ENCODE assay signal across 9 cellular contexts in the genomic region with DNA sequence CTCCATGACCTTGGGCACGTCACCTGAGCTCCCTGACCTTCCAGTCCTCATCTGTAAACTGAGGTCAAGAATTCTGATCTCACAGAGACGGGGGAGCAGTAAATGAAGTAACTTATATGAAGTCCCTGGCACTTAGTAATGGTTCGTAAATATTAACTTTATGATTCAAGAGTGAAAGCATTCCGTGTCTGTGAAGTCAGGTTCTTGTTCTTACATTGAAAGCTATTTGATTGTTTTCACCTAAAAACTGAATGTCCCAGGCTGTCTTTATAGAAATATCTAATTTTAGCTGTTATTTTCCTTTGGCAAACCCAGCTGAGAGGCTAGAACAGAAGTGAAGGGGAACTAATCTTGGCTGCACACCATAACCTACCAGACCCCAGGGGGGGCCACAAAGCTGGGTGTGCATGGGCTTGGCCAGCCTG.
DNase-seq lines count a peak whose midpoint lies in the region; ATAC-seq and TF ChIP-seq lines count a peak whose summit lies in the region.
"Had no signal": no experiment of that assay in that cellular context is flagged by ENCODE, and none has a peak within 500 bp of the region (broad histone marks: within the 10 kb centered on the region; RNA-seq: fewer than 3 reads in every experiment).

No MANE protein-coding gene starts in this region.

- peaks cover 26% of the 10 kb centered on the region for H3K9me3 ChIP-seq in mesodermal cell (ENCODE audit: control insufficient read depth, low read length)
- peaks cover 30% of the 10 kb centered on the region for H3K9me3 ChIP-seq in CD4-positive, alpha-beta T cell (ENCODE audit: control insufficient read depth, low read length)

- peaks cover 39% of the 10 kb centered on the region for H3K4me1 Mint-ChIP-seq in activated T-cell treated with anti-CD3 and anti-CD28 coated beads, Interleukin-2, amount 50 U/mL, for 72 hours (ENCODE audit: low read depth)
- H3K4me1 Mint-ChIP-seq in CD4-positive, alpha-beta T cell (ENCODE audit: low read depth) = peaks cover 19% of the 10 kb centered on the region

- H3K4me3 ChIP-seq in mesodermal cell (ENCODE audit: extremely low read depth, insufficient read depth, low read length, poor library complexity, severe bottlenecking) = no peak overlapping the region
- no peak overlapping the region for H3K4me3 ChIP-seq in urinary bladder (ENCODE audit: low read depth, low read length)

- TF ChIP-seq CTCF in CD4-positive, alpha-beta T cell (IDR thresholded peaks at IDR 0.05) = no peak

- WGBS in mesodermal cell (ENCODE audit: insufficient coverage in 2 of 2), 2 experiments = 92 to 94% methylated on average over 3 to 4 of the region's 4 CpGs
- 70% methylated on average over 4 of the region's 4 CpGs for WGBS in urinary bladder

- H3K36me3 ChIP-seq in mesodermal cell (ENCODE audit: control insufficient read depth, insufficient read depth, low read length) (peaks cover 4% of the 10 kb centered on the region), urinary bladder (ENCODE audit: insufficient read depth) (no peaks in the 10 kb centered on the region)

- intact Hi-C loops in CD4-positive, alpha-beta T cell (cut with DNase I, micrococcal nuclease) = no loop called here

- peaks cover 12 to 30% of the 10 kb centered on the region in 2 donors for H3K36me3 Mint-ChIP-seq in activated T-cell treated with anti-CD3 and anti-CD28 coated beads, Interleukin-2, amount 50 U/mL, for 72 hours (ENCODE audit: insufficient read depth in 2 of 2)
- H3K36me3 Mint-ChIP-seq in CD4-positive, alpha-beta T cell (ENCODE audit: low read depth) = peaks cover 9% of the 10 kb centered on the region

- no peak for DNase-seq in activated T-cell treated with anti-CD3 and anti-CD28 coated beads, Interleukin-2, amount 50 U/mL, for 72 hours
- DNase-seq in activated T-cell treated with anti-CD3 and anti-CD28 coated beads for 4 hours = no peak
- DNase-seq in caudate nucleus (lab: John Stamatoyannopoulos, UW) = no peak
- DNase-seq in AG08396 (ENCODE audit: low spot score) = no peak
- no peak for DNase-seq in CD4-positive, alpha-beta T cell
- DNase-seq in stimulated activated CD8-positive, alpha-beta memory T cell treated with anti-CD3 and anti-CD28 coated beads, Interleukin-4, amount 100 ng/mL, for 48 hours = no peak
- DNase-seq: retina had no signal

- peaks cover 8 to 11% of the 10 kb centered on the region in 2 donors for H3K9me3 Mint-ChIP-seq in activated T-cell treated with anti-CD3 and anti-CD28 coated beads, Interleukin-2, amount 50 U/mL, for 72 hours
- H3K9me3 Mint-ChIP-seq in CD4-positive, alpha-beta T cell = peaks cover 6% of the 10 kb centered on the region

- H3K27ac Mint-ChIP-seq in activated T-cell treated with anti-CD3 and anti-CD28 coated beads, Interleukin-2, amount 50 U/mL, for 72 hours = peak overlapping the region; percentile 92
- no peak overlapping the region for H3K27ac Mint-ChIP-seq in CD4-positive, alpha-beta T cell

- H3K4me1 ChIP-seq in mesodermal cell (ENCODE audit: control insufficient read depth, insufficient read depth, low read length, poor library complexity, severe bottlenecking) (peaks cover 30% of the 10 kb centered on the region), urinary bladder (ENCODE audit: insufficient read depth) (no peaks in the 10 kb centered on the region)

- H3K4me3 Mint-ChIP-seq in activated T-cell treated with anti-CD3 and anti-CD28 coated beads, Interleukin-2, amount 50 U/mL, for 72 hours = peak overlapping the region; percentile 60 to 62
- H3K4me3 Mint-ChIP-seq in CD4-positive, alpha-beta T cell = no peak overlapping the region

- ATAC-seq in activated T-cell treated with anti-CD3 and anti-CD28 coated beads, Interleukin-2, amount 50 U/mL, for 72 hours (replicated peaks in 1 of 2) = no peak
- no peak for ATAC-seq in CD4-positive, alpha-beta T cell (ENCODE audit: poor library complexity)

- no peaks in the 10 kb centered on the region for H3K27me3 ChIP-seq in CD4-positive, alpha-beta T cell (ENCODE audit: control insufficient read depth, insufficient read depth, low read length)

- POLR2A ChIA-PET in CD4-positive, alpha-beta T cell (lab: Charles Lee) = interaction anchor here (1.5 kb wide), 2 partner anchors 11 to 43 kb away, joined by 3 to 4 read pairs; no protein-coding TSS in a partner anchor

- H3K27ac ChIP-seq in caudate nucleus (ENCODE audit: low read depth, low read length) (peak overlapping the region; percentile 85), mesodermal cell (ENCODE audit: low read depth, low read length, severe bottlenecking) (peak overlapping the region; percentile 70), urinary bladder (ENCODE audit: low read depth) (peak overlapping the region; percentile 63)
- H3K27ac ChIP-seq in CD4-positive, alpha-beta T cell (ENCODE audit: low read depth, low read length) = no peak overlapping the region

- no peaks in the 10 kb centered on the region for H3K27me3 Mint-ChIP-seq in activated T-cell treated with anti-CD3 and anti-CD28 coated beads, Interleukin-2, amount 50 U/mL, for 72 hours (ENCODE audit: low read depth)
- H3K27me3 Mint-ChIP-seq in CD4-positive, alpha-beta T cell = no peaks in the 10 kb centered on the region

- CTCF ChIA-PET in CD4-positive, alpha-beta T cell (lab: Charles Lee) = no interaction called here
